ENCODE assay signal across 16 cellular contexts in genomic region chr3:25834346-25834745, GRCh38. TPM values are rescaled to one million over a fixed set of nuclear protein-coding genes. Genes with fewer than 3 reads are reported as not detected.
DNase-seq lines count a peak whose midpoint lies in the region; ATAC-seq and TF ChIP-seq lines count a peak whose summit lies in the region.
"Had no signal": no experiment of that assay in that cellular context is flagged by ENCODE, and none has a peak within 500 bp of the region (broad histone marks: within the 10 kb centered on the region; RNA-seq: fewer than 3 reads in every experiment).

No MANE protein-coding gene starts in this region.

- no peak overlapping the region for H3K27ac Mint-ChIP-seq in effector memory CD8-positive, alpha-beta T cell
- H3K27ac Mint-ChIP-seq: activated T-cell treated with anti-CD3 and anti-CD28 coated beads, Interleukin-2, amount 50 U/mL, for 72 hours; CD4-positive, alpha-beta T cell; endodermal cell; naive thymus-derived CD8-positive, alpha-beta T cell had no signal

- CTCF ChIA-PET in OCI-LY7 (lab: Charles Lee; ENCODE audit: unreplicated experiment): no interaction called here

- no peak overlapping the region for H3K4me3 Mint-ChIP-seq in effector memory CD8-positive, alpha-beta T cell
- H3K4me3 Mint-ChIP-seq: activated T-cell treated with anti-CD3 and anti-CD28 coated beads, Interleukin-2, amount 50 U/mL, for 72 hours; CD4-positive, alpha-beta T cell; endodermal cell; naive thymus-derived CD8-positive, alpha-beta T cell had no signal

- H3K4me1 ChIP-seq in OCI-LY7 (ENCODE audit: insufficient read depth, low read length, poor library complexity, severe bottlenecking): peaks cover 74% of the 10 kb centered on the region
- H3K4me1 ChIP-seq: testis had no signal

- peak overlapping the region; percentile 43 for H2AFZ ChIP-seq in OCI-LY7 (ENCODE audit: low read length)

- POLR2A ChIA-PET in OCI-LY7 (lab: Charles Lee): interaction anchor here (0.8 to 2.9 kb wide), 7 partner anchors 14 to 186 kb away, joined by 3 to 17 read pairs (median 5); partner anchors contain the start of gene OXSM

- H3K27me3 Mint-ChIP-seq in effector memory CD8-positive, alpha-beta T cell: peaks cover 11 to 16% of the 10 kb centered on the region in 2 donors

- peak; percentile 66 for ATAC-seq in GM19025 (IDR thresholded peaks at IDR 0.05; ENCODE audit: low read depth, unreplicated experiment)
- peak; percentile 91 for ATAC-seq in GM21717 (IDR thresholded peaks at IDR 0.05; ENCODE audit: unreplicated experiment)
- ATAC-seq in HG03066 (IDR thresholded peaks at IDR 0.05; ENCODE audit: low read depth, unreplicated experiment): peak; percentile 86
- no peak for ATAC-seq in effector memory CD8-positive, alpha-beta T cell (replicated peaks)
- ATAC-seq: activated T-cell treated with anti-CD3 and anti-CD28 coated beads, Interleukin-2, amount 50 U/mL, for 72 hours; HCT116; naive thymus-derived CD8-positive, alpha-beta T cell had no signal

- no peaks in the 10 kb centered on the region for H3K9me3 Mint-ChIP-seq in effector memory CD8-positive, alpha-beta T cell
- H3K9me3 Mint-ChIP-seq: CD4-positive, alpha-beta T cell had no signal

- DNase-seq in OCI-LY7 (ENCODE audit: low spot score) (peak; percentile 88), DMS114 treated with DMSO at 0.1 percent for 48 hours (lab: John Stamatoyannopoulos, UW; ENCODE audit: unreplicated experiment) (no peak)
- no peak for DNase-seq in activated CD4-positive, alpha-beta T cell treated with anti-CD3 and anti-CD28 coated beads, Interleukin-2, amount 50 U/mL, for 48 hours
- no peak for DNase-seq in stimulated activated CD4-positive, alpha-beta T cell treated with anti-CD3 and anti-CD28 coated beads, Interleukin-4, amount 100 ng/mL, for 4 hours
- DNase-seq in effector memory CD8-positive, alpha-beta T cell: no peak
- DNase-seq: activated CD4-positive, CD25-positive, alpha-beta regulatory T cell; activated T-cell treated with anti-CD3 and anti-CD28 coated beads, Interleukin-2, amount 50 U/mL, for 72 hours; CD4-positive, alpha-beta T cell; endodermal cell; naive thymus-derived CD8-positive, alpha-beta T cell; NCI-H2107; testis had no signal

- H3K4me1 Mint-ChIP-seq in effector memory CD8-positive, alpha-beta T cell (ENCODE audit: low read depth in 2 of 2): peaks cover 0 to 2% of the 10 kb centered on the region in 2 donors

- TF ChIP-seq CTCF in OCI-LY7 (conservative IDR thresholded peaks at IDR 0.05; ENCODE audit: low read length): no peak

- peak overlapping the region; percentile 61 for H3K4me3 ChIP-seq in OCI-LY7 (ENCODE audit: low read depth, low read length, poor library complexity, severe bottlenecking)
- H3K4me3 ChIP-seq: testis had no signal

- no TSS peak for BruUV-seq in OCI-LY7 (replicated peaks; lab: Mats Ljungman, UMichigan)

- peak overlapping the region; percentile 88 for H3K27ac ChIP-seq in OCI-LY7 (ENCODE audit: low read depth, low read length, poor library complexity, severe bottlenecking)
- H3K27ac ChIP-seq: testis had no signal

- H3K36me3 ChIP-seq in OCI-LY7 (ENCODE audit: insufficient read depth, low read length): no peaks in the 10 kb centered on the region; the same call in 1 of the 2 replicates

- peaks cover 18% of the 10 kb centered on the region for H3K9me3 ChIP-seq in OCI-LY7 (ENCODE audit: low read length)
- H3K9me3 ChIP-seq: testis had no signal

- H3K36me3 Mint-ChIP-seq in effector memory CD8-positive, alpha-beta T cell (ENCODE audit: insufficient read depth): no peaks in the 10 kb centered on the region

- no peaks in the 10 kb centered on the region for H3K9me2 ChIP-seq in OCI-LY7 (ENCODE audit: insufficient read depth, low read length)

- peak overlapping the region; percentile 89 for H3K4me2 ChIP-seq in OCI-LY7 (ENCODE audit: low read length)

- H4K20me1 ChIP-seq in OCI-LY7 (ENCODE audit: insufficient read depth, low read length): no peaks in the 10 kb centered on the region

- intact Hi-C loops in OCI-LY7 (cut with micrococcal nuclease; ENCODE audit: unreplicated experiment): loop anchor here (1.0 to 2.0 kb wide), 2 partner anchors 53 to 186 kb away; no protein-coding TSS in a partner anchor

- H3K79me2 ChIP-seq in OCI-LY7 (ENCODE audit: insufficient read depth, low read depth, low read length): no peaks in the 10 kb centered on the region; the same call in 1 of the 2 replicates

RNA-seq across cellular contexts. Expression of gene OXSM, which starts 44.5 kb away (rescaled TPM):
- total RNA-seq in OCI-LY7 (2014; rRNA removed; shearing (Covaris generic)): 9.5 and 17.3 TPM in 2 replicates
- total RNA-seq in OCI-LY7 (2022): 14.9 and 17.0 TPM in 2 replicates

RNA-seq across cellular contexts. Expression of gene NGLY1, which starts 51.1 kb away (rescaled TPM):
- total RNA-seq in OCI-LY7 (2014; rRNA removed; shearing (Covaris generic)): 88.1 and 97.5 TPM in 2 replicates
- total RNA-seq in OCI-LY7 (2022): 126 and 142 TPM in 2 replicates
